9 cellular contexts compared by ENCODE assay signal in the genomic region with DNA sequence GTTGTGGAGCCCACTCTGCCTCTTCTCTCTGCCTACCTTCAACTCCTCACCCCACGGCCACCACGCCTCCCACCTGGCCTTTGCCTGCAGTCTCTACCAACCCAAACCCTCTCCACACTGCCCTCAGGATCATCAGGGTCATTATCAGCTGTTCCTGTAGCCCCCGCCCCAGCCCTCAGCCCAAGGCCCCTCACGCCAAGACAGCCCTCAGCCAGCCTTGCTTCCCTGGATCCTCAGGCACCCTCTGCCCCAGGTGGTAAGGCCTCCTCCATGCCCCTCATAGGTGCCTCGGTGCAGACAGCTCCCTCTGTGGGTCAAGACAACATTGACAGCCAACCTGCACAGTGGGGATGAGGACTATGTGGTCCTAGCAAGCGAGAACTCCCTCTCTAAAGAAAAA. TPM values are rescaled to one million over a fixed set of nuclear protein-coding genes. Genes with fewer than 3 reads are reported as not detected.
DNase-seq lines count a peak whose midpoint lies in the region; ATAC-seq and TF ChIP-seq lines count a peak whose summit lies in the region.
"Had no signal": no experiment of that assay in that cellular context is flagged by ENCODE, and none has a peak within 500 bp of the region (broad histone marks: within the 10 kb centered on the region; RNA-seq: fewer than 3 reads in every experiment).

No MANE protein-coding gene starts in this region.

- no peak for ATAC-seq in HG03565 (IDR thresholded peaks at IDR 0.05; ENCODE audit: unreplicated experiment)

- no peaks in the 10 kb centered on the region for H3K27me3 Mint-ChIP-seq in T-helper 1 cell treated with Interleukin-12 subunit alpha and Interleukin-12 subunit beta and Interleukin-4 antibody, amounts not matched to agents 30 μg/mL and 1 μg/mL, for 36 hours (ENCODE audit: low read depth)

- DNase-seq in NCI-H2227 (lab: John Stamatoyannopoulos, UW; ENCODE audit: unreplicated experiment): peak; percentile 8
- DNase-seq in NCI-H2227 treated with DMSO at 0.1 percent for 48 hours (lab: John Stamatoyannopoulos, UW): no peak
- DNase-seq in cerebellar cortex (ENCODE audit: low spot score): peak; percentile 29
- no peak for DNase-seq in osteoblast (ENCODE audit: insufficient read length, low spot score, missing footprints)
- no peak for DNase-seq in MV-4-11 (lab: John Stamatoyannopoulos, UW)
- no peak for DNase-seq in occipital lobe (lab: John Stamatoyannopoulos, UW)

- peaks cover 65% of the 10 kb centered on the region for H3K79me2 ChIP-seq in osteoblast (ENCODE audit: insufficient read depth, low read length)

- no peaks in the 10 kb centered on the region for H3K9me3 ChIP-seq in osteoblast (ENCODE audit: low read depth, low read length)

- no peaks in the 10 kb centered on the region for H3K36me3 ChIP-seq in osteoblast (ENCODE audit: insufficient read depth, low read length)

- H3K4me3 ChIP-seq in osteoblast (ENCODE audit: insufficient read depth, low read length): no peak overlapping the region

- H3K27ac Mint-ChIP-seq in T-helper 1 cell treated with Interleukin-12 subunit alpha and Interleukin-12 subunit beta and Interleukin-4 antibody, amounts not matched to agents 30 μg/mL and 1 μg/mL, for 36 hours: peak overlapping the region; percentile 83

- H3K27ac ChIP-seq in osteoblast (ENCODE audit: low read depth, low read length): peak overlapping the region; percentile 63

- peaks cover 18% of the 10 kb centered on the region for H3K4me1 ChIP-seq in osteoblast (ENCODE audit: insufficient read depth, low read length)

- peaks cover 60% of the 10 kb centered on the region for H4K20me1 ChIP-seq in osteoblast (ENCODE audit: insufficient read depth, low read length)

- peak; percentile 20 for TF ChIP-seq CTCF in osteoblast (IDR thresholded peaks at IDR 0.05; ENCODE audit: extremely low read depth, low read depth, low read length)

- H3K9me3 Mint-ChIP-seq in T-helper 1 cell treated with Interleukin-12 subunit alpha and Interleukin-12 subunit beta and Interleukin-4 antibody, amounts not matched to agents 30 μg/mL and 1 μg/mL, for 36 hours: no peaks in the 10 kb centered on the region

- peaks cover 52% of the 10 kb centered on the region for H3K4me1 Mint-ChIP-seq in T-helper 1 cell treated with Interleukin-12 subunit alpha and Interleukin-12 subunit beta and Interleukin-4 antibody, amounts not matched to agents 30 μg/mL and 1 μg/mL, for 36 hours (ENCODE audit: low read depth)

- peaks cover 10% of the 10 kb centered on the region for H3K36me3 Mint-ChIP-seq in T-helper 1 cell treated with Interleukin-12 subunit alpha and Interleukin-12 subunit beta and Interleukin-4 antibody, amounts not matched to agents 30 μg/mL and 1 μg/mL, for 36 hours (ENCODE audit: low read depth)

- H3K27me3 ChIP-seq in osteoblast (ENCODE audit: insufficient read depth, low read length): no peaks in the 10 kb centered on the region

- H3K4me3 Mint-ChIP-seq in T-helper 1 cell treated with Interleukin-12 subunit alpha and Interleukin-12 subunit beta and Interleukin-4 antibody, amounts not matched to agents 30 μg/mL and 1 μg/mL, for 36 hours: peak overlapping the region; percentile 95

- no peak overlapping the region for H2AFZ ChIP-seq in osteoblast (ENCODE audit: low read length)

- H3K4me2 ChIP-seq in osteoblast (ENCODE audit: insufficient read depth, low read length): peak overlapping the region; percentile 94

RNA-seq across cellular contexts. Expression of gene SBF1, which starts 1.7 kb away (rescaled TPM):
- total RNA-seq in osteoblast (74.3 and 93.0 TPM in 2 replicates), occipital lobe (97.0 TPM)

RNA-seq across cellular contexts. Expression of gene ADM2, which starts 8.3 kb away (rescaled TPM):
- 9.1 and 9.4 TPM in 2 replicates for total RNA-seq in osteoblast
- not detected for total RNA-seq in occipital lobe
- total RNA-seq: subcutaneous adipose tissue had no signal

RNA-seq across cellular contexts. Expression of gene MIOX, which starts 13.6 kb away (rescaled TPM):
- total RNA-seq in osteoblast (under 0.01 TPM in 1 of 2 replicates, not detected in the other), occipital lobe (not detected)
- total RNA-seq: subcutaneous adipose tissue had no signal

RNA-seq across cellular contexts. Expression of gene LMF2, which starts 34.4 kb away (rescaled TPM):
- 56.8 and 60.7 TPM in 2 replicates for total RNA-seq in osteoblast
- 9.8 TPM for total RNA-seq in occipital lobe

RNA-seq across cellular contexts. Expression of gene NCAPH2, which starts 34.9 kb away (rescaled TPM):
- total RNA-seq in osteoblast: 24.2 and 27.5 TPM in 2 replicates
- total RNA-seq in occipital lobe: 46.9 TPM

Comparison
In these comparisons a context has a peak if more than half of its experiments do, and no peak if none do; other contexts are left out.
1. DNase-seq: peak in NCI-H2227 (single experiment) and cerebellar cortex (single experiment); none in NCI-H2227 treated with DMSO at 0.1 percent for 48 hours (single experiment), osteoblast (single experiment), MV-4-11 (single experiment) and occipital lobe (single experiment).
2. RNA of gene ADM2, which starts 8.3 kb away (total RNA-seq): 9.1 to 9.4 TPM in osteoblast; not detected in occipital lobe (single experiment); every median in the first group is over 10 times any median in the second.